ENCODE assay signal across 14 cellular contexts in the genomic region with DNA sequence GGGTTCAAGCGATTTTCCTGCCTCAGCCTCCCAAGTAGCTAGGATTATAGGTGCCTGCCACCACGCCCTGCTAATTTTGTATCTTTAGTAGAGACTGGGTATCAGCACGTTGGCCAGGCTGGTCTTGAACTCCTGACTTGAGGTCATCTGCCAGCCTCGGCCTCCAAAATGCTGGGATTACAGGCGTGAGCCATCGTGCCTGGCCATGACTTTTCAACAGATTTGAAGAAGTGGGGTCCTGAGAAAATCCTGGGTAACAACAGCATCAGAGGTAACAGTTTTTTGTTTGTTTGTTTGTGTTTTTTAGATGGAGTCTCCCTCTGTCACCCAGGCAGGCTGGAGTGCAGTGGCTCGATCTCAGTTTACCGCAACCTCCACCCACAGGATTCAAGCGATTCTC. TPM values are rescaled to one million over a fixed set of nuclear protein-coding genes. Genes with fewer than 3 reads are reported as not detected.
A peak's percentile ranks its signal among the peaks of the same experiment; 100 is the strongest.
DNase-seq lines count a peak whose midpoint lies in the region; ATAC-seq lines count a peak whose summit lies in the region.
"Had no signal": no experiment of that assay in that cellular context is flagged by ENCODE, and none has a peak within 500 bp of the region (broad histone marks: within the 10 kb centered on the region; RNA-seq: fewer than 3 reads in every experiment).

No MANE protein-coding gene starts in this region.

- CTCF ChIA-PET in activated CD4-positive, alpha-beta memory T cell treated with anti-CD3 and anti-CD28 coated beads for 36 hours (lab: Charles Lee): interaction anchor here (0.9 to 18.0 kb wide), 8 partner anchors 11 to 123 kb away, joined by 3 to 636 read pairs (median 18); a partner anchor contains a TSS

- H3K4me3 Mint-ChIP-seq in T-helper 1 cell treated with Interleukin-12 subunit alpha and Interleukin-12 subunit beta and Interleukin-4 antibody, amounts not matched to agents 30 μg/mL and 1 μg/mL, for 36 hours: peak overlapping the region; percentile 82
- peak overlapping the region; percentile 81 for H3K4me3 Mint-ChIP-seq in activated CD4-positive, alpha-beta memory T cell treated with anti-CD3 and anti-CD28 coated beads for 36 hours
- H3K4me3 Mint-ChIP-seq in stimulated activated effector memory CD8-positive, alpha-beta T cell treated with anti-CD3 and anti-CD28 coated beads, Interleukin-12 subunit alpha, Interleukin-12 subunit beta, amount 100 ng/mL, for 72 hours: peak overlapping the region; percentile 98

- no peaks in the 10 kb centered on the region for H3K27me3 Mint-ChIP-seq in T-helper 1 cell treated with Interleukin-12 subunit alpha and Interleukin-12 subunit beta and Interleukin-4 antibody, amounts not matched to agents 30 μg/mL and 1 μg/mL, for 36 hours (ENCODE audit: low read depth)
- H3K27me3 Mint-ChIP-seq in activated CD4-positive, alpha-beta memory T cell treated with anti-CD3 and anti-CD28 coated beads for 36 hours: no peaks in the 10 kb centered on the region

- H3K27ac Mint-ChIP-seq in T-helper 1 cell treated with Interleukin-12 subunit alpha and Interleukin-12 subunit beta and Interleukin-4 antibody, amounts not matched to agents 30 μg/mL and 1 μg/mL, for 36 hours: peak overlapping the region; percentile 97
- peak overlapping the region; percentile 92 for H3K27ac Mint-ChIP-seq in activated CD4-positive, alpha-beta memory T cell treated with anti-CD3 and anti-CD28 coated beads for 36 hours
- peak overlapping the region; percentile 97 for H3K27ac Mint-ChIP-seq in stimulated activated effector memory CD8-positive, alpha-beta T cell treated with anti-CD3 and anti-CD28 coated beads, Interleukin-12 subunit alpha, Interleukin-12 subunit beta, amount 100 ng/mL, for 72 hours

- peaks cover 11% of the 10 kb centered on the region for H3K36me3 Mint-ChIP-seq in T-helper 1 cell treated with Interleukin-12 subunit alpha and Interleukin-12 subunit beta and Interleukin-4 antibody, amounts not matched to agents 30 μg/mL and 1 μg/mL, for 36 hours (ENCODE audit: low read depth)
- H3K36me3 Mint-ChIP-seq in activated CD4-positive, alpha-beta memory T cell treated with anti-CD3 and anti-CD28 coated beads for 36 hours: peaks cover 36% of the 10 kb centered on the region
- H3K36me3 Mint-ChIP-seq in stimulated activated effector memory CD8-positive, alpha-beta T cell treated with anti-CD3 and anti-CD28 coated beads, Interleukin-12 subunit alpha, Interleukin-12 subunit beta, amount 100 ng/mL, for 72 hours: peaks cover 89% of the 10 kb centered on the region

- H3K9me3 Mint-ChIP-seq in T-helper 1 cell treated with Interleukin-12 subunit alpha and Interleukin-12 subunit beta and Interleukin-4 antibody, amounts not matched to agents 30 μg/mL and 1 μg/mL, for 36 hours: no peaks in the 10 kb centered on the region
- no peaks in the 10 kb centered on the region for H3K9me3 Mint-ChIP-seq in activated CD4-positive, alpha-beta memory T cell treated with anti-CD3 and anti-CD28 coated beads for 36 hours
- H3K9me3 Mint-ChIP-seq in stimulated activated effector memory CD8-positive, alpha-beta T cell treated with anti-CD3 and anti-CD28 coated beads, Interleukin-12 subunit alpha, Interleukin-12 subunit beta, amount 100 ng/mL, for 72 hours: no peaks in the 10 kb centered on the region

- DNase-seq in T-helper 1 cell (no peak), fibroblast of peridontal ligament (ENCODE audit: extremely low read depth) (peak; percentile 47), H4 (ENCODE audit: low spot score) (no peak), NCI-H510A (lab: John Stamatoyannopoulos, UW) (no peak), DMS 273 treated with DMSO at 0.1 percent for 48 hours (lab: John Stamatoyannopoulos, UW) (no peak)
- DNase-seq in activated CD4-positive, alpha-beta memory T cell treated with anti-CD3 and anti-CD28 coated beads for 36 hours: no peak
- DNase-seq in stimulated activated effector memory CD8-positive, alpha-beta T cell treated with anti-CD3 and anti-CD28 coated beads, Interleukin-12 subunit alpha, Interleukin-12 subunit beta, amount 100 ng/mL, for 72 hours (ENCODE audit: low spot score in 2 of 2): no peak
- DNase-seq: dermis blood vessel endothelial cell, GDM1, NCI-H187, occipital lobe had no signal

- POLR2A ChIA-PET in activated CD4-positive, alpha-beta memory T cell treated with anti-CD3 and anti-CD28 coated beads for 36 hours (lab: Charles Lee): interaction anchor here (0.7 to 5.5 kb wide), 4 partner anchors 12 to 130 kb away, joined by 3 to 89 read pairs (median 20); no protein-coding TSS in a partner anchor

- intact Hi-C loops in activated CD4-positive, alpha-beta memory T cell treated with anti-CD3 and anti-CD28 coated beads for 36 hours (cut with micrococcal nuclease): loop anchor here (5.0 kb wide), 5 partner anchors 73 to 1052 kb away; a partner anchor contains a TSS

- peaks cover 34% of the 10 kb centered on the region for H3K4me1 Mint-ChIP-seq in T-helper 1 cell treated with Interleukin-12 subunit alpha and Interleukin-12 subunit beta and Interleukin-4 antibody, amounts not matched to agents 30 μg/mL and 1 μg/mL, for 36 hours (ENCODE audit: low read depth)
- peaks cover 24% of the 10 kb centered on the region for H3K4me1 Mint-ChIP-seq in activated CD4-positive, alpha-beta memory T cell treated with anti-CD3 and anti-CD28 coated beads for 36 hours (ENCODE audit: low read depth)
- H3K4me1 Mint-ChIP-seq in stimulated activated effector memory CD8-positive, alpha-beta T cell treated with anti-CD3 and anti-CD28 coated beads, Interleukin-12 subunit alpha, Interleukin-12 subunit beta, amount 100 ng/mL, for 72 hours: peaks cover 32% of the 10 kb centered on the region

- no peak for ATAC-seq in stimulated activated effector memory CD8-positive, alpha-beta T cell treated with anti-CD3 and anti-CD28 coated beads, Interleukin-12 subunit alpha, Interleukin-12 subunit beta, amount 100 ng/mL, for 72 hours

RNA-seq across cellular contexts. Expression of a gene that starts 3.6 kb away (rescaled TPM):
- 100 to 1,000 TPM; 409 to 411 TPM for total RNA-seq in activated CD4-positive, alpha-beta memory T cell treated with anti-CD3 and anti-CD28 coated beads for 36 hours
- 55.7 and 71.3 TPM in 2 replicates for total RNA-seq in H4 (2014; rRNA removed; shearing (Covaris generic))

RNA-seq across cellular contexts. Expression of a gene that starts 6.7 kb away (rescaled TPM):
- total RNA-seq in activated CD4-positive, alpha-beta memory T cell treated with anti-CD3 and anti-CD28 coated beads for 36 hours: 100 to 1,000 TPM; 253 to 258 TPM
- total RNA-seq in H4 (2014; rRNA removed; shearing (Covaris generic)): 6.1 and 6.7 TPM in 2 replicates
- total RNA-seq: A172 had no signal

RNA-seq across cellular contexts. Expression of a gene that starts 6.9 kb away (rescaled TPM):
- 10 to 100 TPM; 42.4 to 44.6 TPM for total RNA-seq in activated CD4-positive, alpha-beta memory T cell treated with anti-CD3 and anti-CD28 coated beads for 36 hours
- not detected in 2 replicates for total RNA-seq in H4 (2014; rRNA removed; shearing (Covaris generic))
- total RNA-seq: A172, dermis blood vessel endothelial cell, SJSA1 had no signal

RNA-seq across cellular contexts. Expression of a gene that starts 11.4 kb away (rescaled TPM):
- 10 to 100 TPM; 61.9 to 66.8 TPM for total RNA-seq in activated CD4-positive, alpha-beta memory T cell treated with anti-CD3 and anti-CD28 coated beads for 36 hours
- total RNA-seq in H4 (2014; rRNA removed; shearing (Covaris generic)): 74.2 and 92.1 TPM in 2 replicates

RNA-seq across cellular contexts. Expression of a gene that starts 19.6 kb away (rescaled TPM):
- 10 to 100 TPM; 20.2 to 22.2 TPM for total RNA-seq in activated CD4-positive, alpha-beta memory T cell treated with anti-CD3 and anti-CD28 coated beads for 36 hours
- total RNA-seq in H4 (2014; rRNA removed; shearing (Covaris generic)): 8.6 and 13.0 TPM in 2 replicates

Comparison
In these comparisons a context has a peak if more than half of its experiments do, and no peak if none do; other contexts are left out.
1. RNA of a gene that starts 6.7 kb away (total RNA-seq): 253 to 258 TPM in activated CD4-positive, alpha-beta memory T cell treated with anti-CD3 and anti-CD28 coated beads for 36 hours; 6.1 to 6.7 TPM in H4; every median in the first group is over 10 times any median in the second.
2. RNA of a gene that starts 6.9 kb away (total RNA-seq): 42.4 to 44.6 TPM in activated CD4-positive, alpha-beta memory T cell treated with anti-CD3 and anti-CD28 coated beads for 36 hours; not detected in H4; every median in the first group is over 10 times any median in the second.
3. Peak in every context shown above with its lines, with median percentiles within 50 percentile points of each other: H3K27ac Mint-ChIP-seq and H3K4me3 Mint-ChIP-seq.